In the genomic region with DNA sequence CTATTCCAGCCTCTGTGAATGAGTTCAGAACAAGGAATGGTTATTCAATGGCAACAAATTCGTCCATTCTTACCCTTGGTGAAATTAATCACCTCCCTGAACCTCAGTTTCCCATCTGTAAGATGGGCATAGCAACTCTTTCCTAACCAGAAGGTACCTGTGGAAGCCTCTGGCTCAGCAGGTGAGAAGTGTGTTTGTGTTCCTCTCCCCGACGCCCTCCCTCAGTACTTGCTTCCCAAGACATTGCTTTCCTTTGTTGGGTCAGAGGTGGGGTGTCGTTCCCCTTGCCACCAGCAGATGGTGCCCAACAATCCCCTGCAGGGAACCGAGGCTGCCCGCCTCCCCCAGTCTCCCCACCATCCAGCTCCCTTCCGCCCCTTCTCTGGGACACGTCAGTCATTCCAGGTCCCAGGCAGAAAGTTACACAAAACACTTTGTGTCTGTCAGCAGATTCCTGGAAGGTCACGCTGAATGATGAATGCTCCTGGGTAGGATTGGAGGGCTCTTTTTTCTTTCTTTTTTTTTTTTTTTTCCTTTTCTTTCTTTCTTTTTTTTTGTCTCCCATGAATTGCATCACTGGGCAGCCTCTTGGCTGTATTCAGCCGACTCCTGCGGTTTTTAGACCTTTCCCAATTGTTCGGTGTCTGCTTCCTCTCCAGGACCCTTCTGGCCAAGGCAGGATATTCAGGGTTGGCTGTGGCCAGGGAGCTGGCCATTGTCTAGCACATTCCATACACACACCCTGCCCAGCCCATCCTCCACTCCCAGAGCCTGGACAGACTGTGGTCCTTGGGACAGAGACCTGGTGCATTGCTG, we compare ENCODE assay signal across 1 cellular context.
TF ChIP-seq lines count a peak whose summit lies in the region.

No MANE protein-coding gene starts in this region.

TF ChIP-seq in K562, 482 proteins besides CTCF, POLR2A, EP300 and RAD21 (continued from another document and continues in another):
- TF ChIP-seq, protein P1, sequence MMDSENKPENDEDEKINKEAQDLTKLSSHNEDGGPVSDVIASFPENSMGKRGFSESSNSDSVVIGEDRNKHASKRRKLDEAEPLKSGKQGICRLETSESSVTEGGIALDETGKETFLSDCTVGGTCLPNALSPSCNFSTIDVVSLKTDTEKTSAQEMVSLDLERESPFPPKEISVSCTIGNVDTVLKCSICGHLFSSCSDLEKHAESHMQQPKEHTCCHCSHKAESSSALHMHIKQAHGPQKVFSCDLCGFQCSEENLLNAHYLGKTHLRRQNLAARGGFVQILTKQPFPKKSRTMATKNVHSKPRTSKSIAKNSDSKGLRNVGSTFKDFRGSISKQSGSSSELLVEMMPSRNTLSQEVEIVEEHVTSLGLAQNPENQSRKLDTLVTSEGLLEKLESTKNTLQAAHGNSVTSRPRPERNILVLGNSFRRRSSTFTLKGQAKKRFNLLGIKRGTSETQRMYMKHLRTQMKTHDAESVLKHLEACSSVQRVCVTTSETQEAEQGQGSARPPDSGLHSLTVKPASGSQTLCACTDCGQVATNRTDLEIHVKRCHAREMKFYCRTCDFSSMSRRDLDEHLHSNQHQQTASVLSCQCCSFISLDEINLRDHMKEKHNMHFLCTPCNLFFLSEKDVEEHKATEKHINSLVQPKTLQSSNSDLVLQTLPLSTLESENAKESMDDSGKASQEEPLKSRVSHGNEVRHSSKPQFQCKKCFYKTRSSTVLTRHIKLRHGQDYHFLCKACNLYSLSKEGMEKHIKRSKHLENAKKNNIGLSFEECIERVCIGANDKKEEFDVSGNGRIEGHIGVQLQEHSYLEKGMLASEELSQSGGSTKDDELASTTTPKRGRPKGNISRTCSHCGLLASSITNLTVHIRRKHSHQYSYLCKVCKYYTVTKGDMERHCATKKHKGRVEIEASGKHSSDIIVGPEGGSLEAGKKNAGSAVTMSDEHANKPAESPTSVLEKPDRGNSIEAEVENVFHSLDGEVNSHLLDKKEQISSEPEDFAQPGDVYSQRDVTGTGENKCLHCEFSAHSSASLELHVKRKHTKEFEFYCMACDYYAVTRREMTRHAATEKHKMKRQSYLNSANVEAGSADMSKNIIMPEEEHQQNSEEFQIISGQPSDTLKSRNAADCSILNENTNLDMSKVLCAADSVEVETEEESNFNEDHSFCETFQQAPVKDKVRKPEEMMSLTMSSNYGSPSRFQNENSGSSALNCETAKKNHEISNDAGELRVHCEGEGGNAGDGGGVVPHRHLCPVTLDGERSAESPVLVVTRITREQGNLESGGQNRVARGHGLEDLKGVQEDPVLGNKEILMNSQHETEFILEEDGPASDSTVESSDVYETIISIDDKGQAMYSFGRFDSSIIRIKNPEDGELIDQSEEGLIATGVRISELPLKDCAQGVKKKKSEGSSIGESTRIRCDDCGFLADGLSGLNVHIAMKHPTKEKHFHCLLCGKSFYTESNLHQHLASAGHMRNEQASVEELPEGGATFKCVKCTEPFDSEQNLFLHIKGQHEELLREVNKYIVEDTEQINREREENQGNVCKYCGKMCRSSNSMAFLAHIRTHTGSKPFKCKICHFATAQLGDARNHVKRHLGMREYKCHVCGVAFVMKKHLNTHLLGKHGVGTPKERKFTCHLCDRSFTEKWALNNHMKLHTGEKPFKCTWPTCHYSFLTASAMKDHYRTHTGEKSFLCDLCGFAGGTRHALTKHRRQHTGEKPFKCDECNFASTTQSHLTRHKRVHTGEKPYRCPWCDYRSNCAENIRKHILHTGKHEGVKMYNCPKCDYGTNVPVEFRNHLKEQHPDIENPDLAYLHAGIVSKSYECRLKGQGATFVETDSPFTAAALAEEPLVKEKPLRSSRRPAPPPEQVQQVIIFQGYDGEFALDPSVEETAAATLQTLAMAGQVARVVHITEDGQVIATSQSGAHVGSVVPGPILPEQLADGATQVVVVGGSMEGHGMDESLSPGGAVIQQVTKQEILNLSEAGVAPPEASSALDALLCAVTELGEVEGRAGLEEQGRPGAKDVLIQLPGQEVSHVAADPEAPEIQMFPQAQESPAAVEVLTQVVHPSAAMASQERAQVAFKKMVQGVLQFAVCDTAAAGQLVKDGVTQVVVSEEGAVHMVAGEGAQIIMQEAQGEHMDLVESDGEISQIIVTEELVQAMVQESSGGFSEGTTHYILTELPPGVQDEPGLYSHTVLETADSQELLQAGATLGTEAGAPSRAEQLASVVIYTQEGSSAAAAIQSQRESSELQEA (IDR thresholded peaks at IDR 0.05; ENCODE audit: low read depth), result no peak
- TF ChIP-seq MAFG (tag; conservative IDR thresholded peaks at IDR 0.05), result peak; percentile 67
- TF ChIP-seq, protein P2, sequence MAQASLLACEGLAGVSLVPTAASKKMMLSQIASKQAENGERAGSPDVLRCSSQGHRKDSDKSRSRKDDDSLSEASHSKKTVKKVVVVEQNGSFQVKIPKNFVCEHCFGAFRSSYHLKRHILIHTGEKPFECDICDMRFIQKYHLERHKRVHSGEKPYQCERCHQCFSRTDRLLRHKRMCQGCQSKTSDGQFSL (CRISPR knock-in tag; IDR thresholded peaks at IDR 0.05), result 0 out of 2 replicates have a peak, but pooled peaks have one; percentile 48
- TF ChIP-seq, protein P2 (tag; IDR thresholded peaks at IDR 0.05), result no peak
- no peak for TF ChIP-seq GTF2E2 (tag; IDR thresholded peaks at IDR 0.05)
- no peak for TF ChIP-seq ZSCAN32 (CRISPR knock-in tag; IDR thresholded peaks at IDR 0.05)
- TF ChIP-seq NFRKB (IDR thresholded peaks at IDR 0.05; ENCODE audit: low read depth), result no peak
- no peak for TF ChIP-seq IRF2 (CRISPR knock-in tag; IDR thresholded peaks at IDR 0.05)
- TF ChIP-seq YBX1 (IDR thresholded peaks at IDR 0.05), result no peak
- TF ChIP-seq, protein P3, sequence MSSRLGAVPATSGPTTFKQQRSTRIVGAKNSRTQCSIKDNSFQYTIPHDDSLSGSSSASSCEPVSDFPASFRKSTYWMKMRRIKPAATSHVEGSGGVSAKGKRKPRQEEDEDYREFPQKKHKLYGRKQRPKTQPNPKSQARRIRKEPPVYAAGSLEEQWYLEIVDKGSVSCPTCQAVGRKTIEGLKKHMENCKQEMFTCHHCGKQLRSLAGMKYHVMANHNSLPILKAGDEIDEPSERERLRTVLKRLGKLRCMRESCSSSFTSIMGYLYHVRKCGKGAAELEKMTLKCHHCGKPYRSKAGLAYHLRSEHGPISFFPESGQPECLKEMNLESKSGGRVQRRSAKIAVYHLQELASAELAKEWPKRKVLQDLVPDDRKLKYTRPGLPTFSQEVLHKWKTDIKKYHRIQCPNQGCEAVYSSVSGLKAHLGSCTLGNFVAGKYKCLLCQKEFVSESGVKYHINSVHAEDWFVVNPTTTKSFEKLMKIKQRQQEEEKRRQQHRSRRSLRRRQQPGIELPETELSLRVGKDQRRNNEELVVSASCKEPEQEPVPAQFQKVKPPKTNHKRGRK (tag; IDR thresholded peaks at IDR 0.05), result peak; percentile 41; the same call in 1 of the 2 replicates
- TF ChIP-seq, protein P4, sequence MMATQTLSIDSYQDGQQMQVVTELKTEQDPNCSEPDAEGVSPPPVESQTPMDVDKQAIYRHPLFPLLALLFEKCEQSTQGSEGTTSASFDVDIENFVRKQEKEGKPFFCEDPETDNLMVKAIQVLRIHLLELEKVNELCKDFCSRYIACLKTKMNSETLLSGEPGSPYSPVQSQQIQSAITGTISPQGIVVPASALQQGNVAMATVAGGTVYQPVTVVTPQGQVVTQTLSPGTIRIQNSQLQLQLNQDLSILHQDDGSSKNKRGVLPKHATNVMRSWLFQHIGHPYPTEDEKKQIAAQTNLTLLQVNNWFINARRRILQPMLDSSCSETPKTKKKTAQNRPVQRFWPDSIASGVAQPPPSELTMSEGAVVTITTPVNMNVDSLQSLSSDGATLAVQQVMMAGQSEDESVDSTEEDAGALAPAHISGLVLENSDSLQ (IDR thresholded peaks at IDR 0.05), result peak; percentile 96
- TF ChIP-seq, protein P5, sequence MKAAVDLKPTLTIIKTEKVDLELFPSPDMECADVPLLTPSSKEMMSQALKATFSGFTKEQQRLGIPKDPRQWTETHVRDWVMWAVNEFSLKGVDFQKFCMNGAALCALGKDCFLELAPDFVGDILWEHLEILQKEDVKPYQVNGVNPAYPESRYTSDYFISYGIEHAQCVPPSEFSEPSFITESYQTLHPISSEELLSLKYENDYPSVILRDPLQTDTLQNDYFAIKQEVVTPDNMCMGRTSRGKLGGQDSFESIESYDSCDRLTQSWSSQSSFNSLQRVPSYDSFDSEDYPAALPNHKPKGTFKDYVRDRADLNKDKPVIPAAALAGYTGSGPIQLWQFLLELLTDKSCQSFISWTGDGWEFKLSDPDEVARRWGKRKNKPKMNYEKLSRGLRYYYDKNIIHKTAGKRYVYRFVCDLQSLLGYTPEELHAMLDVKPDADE (conservative IDR thresholded peaks at IDR 0.05; ENCODE audit: control insufficient read depth, low read depth, low read length), result no peak
- TF ChIP-seq U2AF2 (optimal IDR thresholded peaks at IDR 0.05; ENCODE audit: low read depth, low read length), result no peak
- TF ChIP-seq OTX1 (CRISPR knock-in tag; IDR thresholded peaks at IDR 0.05), result no peak
- peak; percentile 76; the same call in 1 of the 2 replicates for TF ChIP-seq ZNF589 (CRISPR knock-in tag; IDR thresholded peaks at IDR 0.05; ENCODE audit: low read depth)
- no peak for TF ChIP-seq MCM7 (IDR thresholded peaks at IDR 0.05)
- no peak for TF ChIP-seq POLR2H (tag; IDR thresholded peaks at IDR 0.05; ENCODE audit: low read depth)
- peak in 1 of 2 experiments; percentile 23; a peak in 1 of 4 replicates for TF ChIP-seq ETV6 (IDR thresholded peaks at IDR 0.05; ENCODE audit: borderline replicate concordance in 1 of 2, low read depth in 2 of 2, low read length in 1 of 2)
- no peak for TF ChIP-seq ETV6 (CRISPR knock-in tag; IDR thresholded peaks at IDR 0.05; ENCODE audit: borderline replicate concordance)
- TF ChIP-seq, protein P6, sequence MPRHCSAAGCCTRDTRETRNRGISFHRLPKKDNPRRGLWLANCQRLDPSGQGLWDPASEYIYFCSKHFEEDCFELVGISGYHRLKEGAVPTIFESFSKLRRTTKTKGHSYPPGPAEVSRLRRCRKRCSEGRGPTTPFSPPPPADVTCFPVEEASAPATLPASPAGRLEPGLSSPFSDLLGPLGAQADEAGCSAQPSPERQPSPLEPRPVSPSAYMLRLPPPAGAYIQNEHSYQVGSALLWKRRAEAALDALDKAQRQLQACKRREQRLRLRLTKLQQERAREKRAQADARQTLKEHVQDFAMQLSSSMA (CRISPR knock-in tag; IDR thresholded peaks at IDR 0.05), result no peak
- no peak for TF ChIP-seq MED1 (CRISPR knock-in tag; IDR thresholded peaks at IDR 0.05; ENCODE audit: borderline replicate concordance)
- TF ChIP-seq EHMT2 (IDR thresholded peaks at IDR 0.05), result no peak
- TF ChIP-seq ZNF175 (CRISPR knock-in tag; IDR thresholded peaks at IDR 0.05; ENCODE audit: low read depth), result no peak
- TF ChIP-seq ZNF695 (CRISPR knock-in tag; IDR thresholded peaks at IDR 0.05), result no peak
- TF ChIP-seq ZNF764 (CRISPR knock-in tag; IDR thresholded peaks at IDR 0.05; ENCODE audit: low read depth), result peak; percentile 88
- TF ChIP-seq NFE2 (IDR thresholded peaks at IDR 0.05; ENCODE audit: low read depth), result no peak
- TF ChIP-seq ELF2 (CRISPR knock-in tag; IDR thresholded peaks at IDR 0.05), result no peak
- peak; percentile 67 for TF ChIP-seq SMARCA4 (IDR thresholded peaks at IDR 0.05)
- no peak for TF ChIP-seq MYC (IDR thresholded peaks at IDR 0.05; ENCODE audit: low read depth, low read length)
- TF ChIP-seq MYC (CRISPR knock-in tag; IDR thresholded peaks at IDR 0.05; ENCODE audit: borderline replicate concordance, low read depth), result no peak
- TF ChIP-seq CXXC5 (CRISPR knock-in tag; IDR thresholded peaks at IDR 0.05), result peak; percentile 43; the same call in 1 of the 2 replicates
- no peak; the same call in 1 of the 2 replicates for TF ChIP-seq LEF1 (IDR thresholded peaks at IDR 0.05)
- TF ChIP-seq, protein P7, sequence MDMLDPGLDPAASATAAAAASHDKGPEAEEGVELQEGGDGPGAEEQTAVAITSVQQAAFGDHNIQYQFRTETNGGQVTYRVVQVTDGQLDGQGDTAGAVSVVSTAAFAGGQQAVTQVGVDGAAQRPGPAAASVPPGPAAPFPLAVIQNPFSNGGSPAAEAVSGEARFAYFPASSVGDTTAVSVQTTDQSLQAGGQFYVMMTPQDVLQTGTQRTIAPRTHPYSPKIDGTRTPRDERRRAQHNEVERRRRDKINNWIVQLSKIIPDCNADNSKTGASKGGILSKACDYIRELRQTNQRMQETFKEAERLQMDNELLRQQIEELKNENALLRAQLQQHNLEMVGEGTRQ (CRISPR knock-in tag; IDR thresholded peaks at IDR 0.05), result no peak
- TF ChIP-seq SMAD1 (IDR thresholded peaks at IDR 0.05; ENCODE audit: low read depth, low read length, partially characterized antibody), result no peak
- TF ChIP-seq DDX20 (tag; IDR thresholded peaks at IDR 0.05; ENCODE audit: low read depth), result no peak
- no peak for TF ChIP-seq ZNF253 (CRISPR knock-in tag; conservative IDR thresholded peaks at IDR 0.05)
- no peak for TF ChIP-seq ZNF3 (CRISPR knock-in tag; IDR thresholded peaks at IDR 0.05)
- no peak for TF ChIP-seq SUPT5H (IDR thresholded peaks at IDR 0.05)
- TF ChIP-seq SMARCE1 (IDR thresholded peaks at IDR 0.05), result peak; percentile 61; the same call in 1 of the 2 replicates
- TF ChIP-seq KLF10 (CRISPR knock-in tag; IDR thresholded peaks at IDR 0.05), result no peak
- TF ChIP-seq ZKSCAN3 (CRISPR knock-in tag; IDR thresholded peaks at IDR 0.05), result no peak
- no peak for TF ChIP-seq SMARCA5 (IDR thresholded peaks at IDR 0.05)
- TF ChIP-seq ZBTB17 (CRISPR knock-in tag; IDR thresholded peaks at IDR 0.05), result 0 out of 2 replicates have a peak, but pooled peaks have one; percentile 45
- TF ChIP-seq ZEB2 (IDR thresholded peaks at IDR 0.05), result peak; percentile 58; the same call in 1 of the 2 replicates
- TF ChIP-seq TRIM28 (IDR thresholded peaks at IDR 0.05), result no peak
- peak; percentile 87 for TF ChIP-seq ZNF316 (IDR thresholded peaks at IDR 0.05)
- no peak for TF ChIP-seq ZC3H8 (IDR thresholded peaks at IDR 0.05)
- no peak for TF ChIP-seq MXI1 (IDR thresholded peaks at IDR 0.05; ENCODE audit: low read depth, low read length)
- 0 out of 2 replicates have a peak, but pooled peaks have one; percentile 17 for TF ChIP-seq TOE1 (IDR thresholded peaks at IDR 0.05; ENCODE audit: borderline replicate concordance)
- no peak for TF ChIP-seq TOE1 (CRISPR knock-in tag; IDR thresholded peaks at IDR 0.05; ENCODE audit: borderline replicate concordance, low read depth)
